ENCODE assay signal across 8 cellular contexts in the genomic region with DNA sequence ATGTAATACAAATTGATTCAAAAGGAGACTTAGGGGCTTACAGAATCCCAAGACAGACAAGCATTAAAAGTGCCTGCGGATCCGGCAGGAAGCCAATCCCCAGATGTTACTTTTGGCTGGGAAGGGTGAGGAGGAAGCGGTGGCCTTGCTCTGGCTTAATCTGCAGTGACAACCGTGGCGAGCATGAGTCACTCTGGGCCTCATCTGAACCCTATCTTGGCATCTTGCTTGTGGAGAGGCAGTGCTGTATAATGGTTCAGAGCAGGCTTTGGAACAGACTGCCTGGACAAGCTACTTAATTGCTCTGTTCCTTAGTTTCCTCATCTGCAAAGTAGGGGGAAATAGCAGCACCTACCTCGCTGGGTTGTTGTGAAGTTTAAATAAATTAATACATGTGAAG.
DNase-seq lines count a peak whose midpoint lies in the region; ATAC-seq and TF ChIP-seq lines count a peak whose summit lies in the region.

No MANE protein-coding gene starts in this region.

- H4K8ac ChIP-seq in mesenchymal stem cell (ENCODE audit: low read length), result peak overlapping the region; percentile 4

- H3K4me3 ChIP-seq in Panc1 (ENCODE audit: low read depth in 2 of 2, low read length in 2 of 2), result no peak overlapping the region
- H3K4me3 ChIP-seq in mesenchymal stem cell (ENCODE audit: insufficient read depth in 1 of 2, low read depth in 1 of 2, low read length in 2 of 2), result no peak overlapping the region
- no peak overlapping the region for H3K4me3 ChIP-seq in aorta (ENCODE audit: low read length in 2 of 2)

- H3K27me3 ChIP-seq in Panc1 (ENCODE audit: control insufficient read depth, insufficient read depth, low read length) (no peaks in the 10 kb centered on the region), mesenchymal stem cell (ENCODE audit: control insufficient read depth in 1 of 2, insufficient read depth in 1 of 2, low read length in 2 of 2) (no peaks in the 10 kb centered on the region), aorta (ENCODE audit: control insufficient read depth in 1 of 2, insufficient read depth in 2 of 2, low read length in 1 of 2) (no peaks in the 10 kb centered on the region)

- peak; percentile 89 for ATAC-seq in Panc1
- ATAC-seq in aorta (ENCODE audit: low FRiP score), result peak; percentile 80

- no peak overlapping the region for H4K91ac ChIP-seq in mesenchymal stem cell (ENCODE audit: low read length)

- H3K18ac ChIP-seq in mesenchymal stem cell (ENCODE audit: low read depth in 1 of 2, low read length in 2 of 2), result peak overlapping the region in 1 of 2 experiments; percentile 85

- H2AK5ac ChIP-seq in mesenchymal stem cell (ENCODE audit: low read length, severe bottlenecking), result peak overlapping the region; percentile 97

- intact Hi-C loops in Panc1 (cut with micrococcal nuclease; ENCODE audit: unreplicated experiment), result no loop called here
- intact Hi-C loops in aorta (cut with DNase I), result no loop called here

- POLR2A ChIA-PET in Panc1 (lab: Charles Lee), result no interaction called here

- H3K27ac ChIP-seq in Panc1 (ENCODE audit: low read length) (0 out of 2 replicates have a peak overlapping the region, but pooled peaks have one; percentile 23), mesenchymal stem cell (ENCODE audit: low read length, poor library complexity, severe bottlenecking) (peak overlapping the region; percentile 79), aorta (ENCODE audit: low read depth in 1 of 2, low read length in 2 of 2) (peak overlapping the region in 1 of 2 donors; percentile 17)

- H3K4me1 ChIP-seq in Panc1 (ENCODE audit: control insufficient read depth, insufficient read depth, low read length) (peaks cover 5% of the 10 kb centered on the region), mesenchymal stem cell (ENCODE audit: control insufficient read depth, insufficient read depth, low read depth, low read length) (peaks cover 8% of the 10 kb centered on the region), aorta (ENCODE audit: control insufficient read depth in 1 of 2, insufficient read depth in 2 of 2, low read length in 2 of 2) (peaks cover 5 to 9% of the 10 kb centered on the region in 2 donors)

- TF ChIP-seq CTCF in Panc1 (IDR thresholded peaks at IDR 0.05), result no peak

- H3K4ac ChIP-seq in mesenchymal stem cell (ENCODE audit: low read depth in 1 of 2, low read length in 2 of 2), result peak overlapping the region in 1 of 2 experiments; percentile 64

- H3K23ac ChIP-seq in mesenchymal stem cell (ENCODE audit: low read length in 2 of 2), result no peak overlapping the region

- no TSS peak for BruUV-seq in Panc1 (replicated peaks; lab: Mats Ljungman, UMichigan)

- no peaks in the 10 kb centered on the region for H3K79me1 ChIP-seq in mesenchymal stem cell (replicated peaks; ENCODE audit: low read length, poor library complexity, severe bottlenecking)

- in situ Hi-C loops in Panc1 (cut with HindIII; ENCODE audit: low pct_unique_long_range_greater_than_20kb, low sequenced_read_pairs), result no loop called here

- H2BK5ac ChIP-seq in mesenchymal stem cell (ENCODE audit: low read depth, low read length, poor library complexity, severe bottlenecking), result no peak overlapping the region

- no peak overlapping the region for H2AFZ ChIP-seq in mesenchymal stem cell (ENCODE audit: low read depth, low read length)

- H3K36me3 ChIP-seq in Panc1 (ENCODE audit: control insufficient read depth, insufficient read depth, low read length) (no peaks in the 10 kb centered on the region), mesenchymal stem cell (ENCODE audit: control insufficient read depth in 1 of 2, insufficient read depth in 2 of 2, low read depth in 1 of 2, low read length in 2 of 2) (no peaks in the 10 kb centered on the region), aorta (ENCODE audit: control insufficient read depth in 1 of 2, insufficient read depth in 2 of 2, low read length in 1 of 2) (no peaks in the 10 kb centered on the region)

- H3K9ac ChIP-seq in mesenchymal stem cell (ENCODE audit: low read length), result peak overlapping the region; percentile 81

- peak overlapping the region; percentile 46 for H2BK120ac ChIP-seq in mesenchymal stem cell (ENCODE audit: low read depth, low read length)

- CTCF ChIA-PET in Panc1 (lab: Charles Lee), result interaction anchor here (0.8 kb wide), 1 partner anchor 127 kb away, joined by 3 read pairs; no protein-coding TSS in a partner anchor

- no peak overlapping the region for H2BK15ac ChIP-seq in mesenchymal stem cell (ENCODE audit: low read depth, poor library complexity, severe bottlenecking)

- DNase-seq in EL, result peak; percentile 98
- DNase-seq in Panc1 (ENCODE audit: low read depth, low spot score), result no peak
- DNase-seq in astrocyte of the hippocampus (ENCODE audit: low read depth, low spot score), result peak; percentile 66
- DNase-seq in mesenchymal stem cell, result peak; percentile 77
- peak in 1 of 2 donors; percentile 85 for DNase-seq in aorta
- DNase-seq in NCI-H1436 (lab: John Stamatoyannopoulos, UW), result no peak
- no peak for DNase-seq in NCI-H2196 treated with DMSO at 0.1 percent for 48 hours (lab: John Stamatoyannopoulos, UW; ENCODE audit: unreplicated experiment)
- no peak for DNase-seq in C1 segment of cervical spinal cord (lab: John Stamatoyannopoulos, UW)

- H3K14ac ChIP-seq in mesenchymal stem cell (ENCODE audit: low read length in 2 of 2), result peak overlapping the region in 1 of 2 experiments; percentile 41

- H2BK12ac ChIP-seq in mesenchymal stem cell (ENCODE audit: low read length in 2 of 2), result peak overlapping the region in 1 of 2 experiments; percentile 54

- no peak overlapping the region for H3K4me2 ChIP-seq in mesenchymal stem cell (ENCODE audit: low read length, poor library complexity, severe bottlenecking)

- 23% methylated on average over 6 of the region's 6 CpGs for WGBS in mesenchymal stem cell
- WGBS in aorta, 2 donors, result 14 to 15% methylated on average over 6 of the region's 6 CpGs

- no peaks in the 10 kb centered on the region for H3K9me3 ChIP-seq in Panc1 (ENCODE audit: control insufficient read depth, insufficient read depth, low read depth, low read length)
- H3K9me3 ChIP-seq in mesenchymal stem cell (ENCODE audit: control insufficient read depth, low read length), result no peaks in the 10 kb centered on the region
- no peaks in the 10 kb centered on the region for H3K9me3 ChIP-seq in aorta (ENCODE audit: control insufficient read depth, low read length)

Comparison
In these comparisons a context has a peak if more than half of its experiments do, and no peak if none do; other contexts are left out.
1. DNase-seq: peak in EL (single experiment), astrocyte of the hippocampus (single experiment) and mesenchymal stem cell (single experiment); none in Panc1 (single experiment), NCI-H1436 (single experiment), NCI-H2196 treated with DMSO at 0.1 percent for 48 hours (single experiment) and C1 segment of cervical spinal cord (0 of 14).